In genomic region chr20:32474009-32474716, GRCh38 we compare ENCODE assay signal across 10 cellular contexts.
DNase-seq lines count a peak whose midpoint lies in the region; TF ChIP-seq lines count a peak whose summit lies in the region.
"Had no signal": no experiment of that assay in that cellular context is flagged by ENCODE, and none has a peak within 500 bp of the region (broad histone marks: within the 10 kb centered on the region; RNA-seq: fewer than 3 reads in every experiment).

No MANE protein-coding gene starts in this region.

- WGBS in ectodermal cell, 2 experiments = 91% methylated on average over 18 of the region's 18 CpGs
- 92% methylated on average over 16 to 17 of the region's 18 CpGs for WGBS in mesodermal cell (ENCODE audit: insufficient coverage in 2 of 2), 2 experiments

- H3K27ac Mint-ChIP-seq in CD14-positive monocyte = no peak overlapping the region
- H3K27ac Mint-ChIP-seq in activated T-helper 2 cell treated with anti-CD3 and anti-CD28 coated beads, Interferon-gamma antibody, Interleukin-2, Interleukin-4, amounts not matched to agents 10 μg/mL and 5 μg/mL and 100 μg/mL, durations not matched to agents 14 hours and 24 hours and 36 hours = no peak overlapping the region
- H3K27ac Mint-ChIP-seq: IgD-negative memory B cell had no signal

- H3K9me3 ChIP-seq in HUES48 (ENCODE audit: control insufficient read depth, insufficient read depth, low read length) (no peaks in the 10 kb centered on the region), ectodermal cell (ENCODE audit: control insufficient read depth, low read length) (no peaks in the 10 kb centered on the region), mesodermal cell (ENCODE audit: control insufficient read depth, low read length) (no peaks in the 10 kb centered on the region)

- H3K36me3 Mint-ChIP-seq in CD14-positive monocyte = peaks cover 4 to 22% of the 10 kb centered on the region in 2 donors
- H3K36me3 Mint-ChIP-seq in activated T-helper 2 cell treated with anti-CD3 and anti-CD28 coated beads, Interferon-gamma antibody, Interleukin-2, Interleukin-4, amounts not matched to agents 10 μg/mL and 5 μg/mL and 100 μg/mL, durations not matched to agents 14 hours and 24 hours and 36 hours (ENCODE audit: low read depth) = no peaks in the 10 kb centered on the region

- H3K4me1 Mint-ChIP-seq in CD14-positive monocyte = peaks cover 65% of the 10 kb centered on the region
- peaks cover 2% of the 10 kb centered on the region for H3K4me1 Mint-ChIP-seq in activated T-helper 2 cell treated with anti-CD3 and anti-CD28 coated beads, Interferon-gamma antibody, Interleukin-2, Interleukin-4, amounts not matched to agents 10 μg/mL and 5 μg/mL and 100 μg/mL, durations not matched to agents 14 hours and 24 hours and 36 hours (ENCODE audit: low read depth)

- no peak overlapping the region for H3K4me3 ChIP-seq in HUES48 (ENCODE audit: low read depth, low read length)
- H3K4me3 ChIP-seq in ectodermal cell (ENCODE audit: insufficient read depth, low read depth, low read length) = peak overlapping the region; percentile 10
- no peak overlapping the region for H3K4me3 ChIP-seq in mesodermal cell (ENCODE audit: extremely low read depth, insufficient read depth, low read length, poor library complexity, severe bottlenecking)

- intact Hi-C loops in CD14-positive monocyte (cut with micrococcal nuclease) = no loop called here
- intact Hi-C loops in activated T-helper 2 cell treated with anti-CD3 and anti-CD28 coated beads, Interferon-gamma antibody, Interleukin-2, Interleukin-4, amounts not matched to agents 10 μg/mL and 5 μg/mL and 100 μg/mL, durations not matched to agents 14 hours and 24 hours and 36 hours (cut with micrococcal nuclease) = no loop called here

- H3K36me3 ChIP-seq in HUES48 (ENCODE audit: control insufficient read depth, insufficient read depth, low read length) = peaks cover 17% of the 10 kb centered on the region
- H3K36me3 ChIP-seq in ectodermal cell (ENCODE audit: control insufficient read depth, insufficient read depth, low read length) = peaks cover 8% of the 10 kb centered on the region
- H3K36me3 ChIP-seq in mesodermal cell (ENCODE audit: control insufficient read depth, insufficient read depth, low read length) = peaks cover 48% of the 10 kb centered on the region

- peaks cover 0 to 4% (median 0%) of the 10 kb centered on the region in 7 donors for H3K9me3 Mint-ChIP-seq in CD14-positive monocyte
- no peaks in the 10 kb centered on the region for H3K9me3 Mint-ChIP-seq in activated T-helper 2 cell treated with anti-CD3 and anti-CD28 coated beads, Interferon-gamma antibody, Interleukin-2, Interleukin-4, amounts not matched to agents 10 μg/mL and 5 μg/mL and 100 μg/mL, durations not matched to agents 14 hours and 24 hours and 36 hours
- H3K9me3 Mint-ChIP-seq: IgD-negative memory B cell had no signal

- H3K4me1 ChIP-seq in HUES48 (ENCODE audit: control insufficient read depth, insufficient read depth, low read length) (peaks cover 45% of the 10 kb centered on the region), ectodermal cell (ENCODE audit: control insufficient read depth, insufficient read depth, low read length) (peaks cover 64% of the 10 kb centered on the region), mesodermal cell (ENCODE audit: control insufficient read depth, insufficient read depth, low read length, poor library complexity, severe bottlenecking) (peaks cover 69% of the 10 kb centered on the region)

- H3K4me3 Mint-ChIP-seq in CD14-positive monocyte = no peak overlapping the region
- no peak overlapping the region for H3K4me3 Mint-ChIP-seq in activated T-helper 2 cell treated with anti-CD3 and anti-CD28 coated beads, Interferon-gamma antibody, Interleukin-2, Interleukin-4, amounts not matched to agents 10 μg/mL and 5 μg/mL and 100 μg/mL, durations not matched to agents 14 hours and 24 hours and 36 hours (ENCODE audit: low read depth)

- peaks cover 0 to 7% (median 1%) of the 10 kb centered on the region in 3 donors for H3K27me3 Mint-ChIP-seq in CD14-positive monocyte (ENCODE audit: low read depth in 3 of 3)
- no peaks in the 10 kb centered on the region for H3K27me3 Mint-ChIP-seq in activated T-helper 2 cell treated with anti-CD3 and anti-CD28 coated beads, Interferon-gamma antibody, Interleukin-2, Interleukin-4, amounts not matched to agents 10 μg/mL and 5 μg/mL and 100 μg/mL, durations not matched to agents 14 hours and 24 hours and 36 hours (ENCODE audit: low read depth)

- H3K27ac ChIP-seq in HUES48 (ENCODE audit: low read depth, low read length) = peak overlapping the region; percentile 83
- H3K27ac ChIP-seq in ectodermal cell (ENCODE audit: insufficient read depth, low read depth, low read length, poor library complexity, severe bottlenecking) = peak overlapping the region; percentile 87
- peak overlapping the region; percentile 97 for H3K27ac ChIP-seq in mesodermal cell (ENCODE audit: low read depth, low read length, severe bottlenecking)
- H3K27ac ChIP-seq in substantia nigra (ENCODE audit: low read depth, low read length, poor library complexity, severe bottlenecking) = peak overlapping the region; percentile 86

- no peaks in the 10 kb centered on the region for H3K27me3 ChIP-seq in HUES48 (ENCODE audit: control insufficient read depth, insufficient read depth, low read length)
- no peaks in the 10 kb centered on the region for H3K27me3 ChIP-seq in ectodermal cell (ENCODE audit: control insufficient read depth, insufficient read depth, low read length, poor library complexity, severe bottlenecking)

- DNase-seq in substantia nigra (lab: John Stamatoyannopoulos, UW) (peak in 10 of 49 donors; percentile 24 to 54 (median 34)), CD14-positive monocyte (ENCODE audit: low spot score) (no peak)
- no peak for DNase-seq in stimulated activated CD8-positive, alpha-beta memory T cell treated with anti-CD3 and anti-CD28 coated beads, Interleukin-4, amount 100 ng/mL, for 48 hours
- no peak for DNase-seq in activated CD4-positive, alpha-beta T cell treated with anti-CD3 and anti-CD28 coated beads, Interleukin-2, amount 50 U/mL, for 4 hours
- DNase-seq in activated T-helper 2 cell treated with anti-CD3 and anti-CD28 coated beads, Interferon-gamma antibody, Interleukin-2, Interleukin-4, amounts not matched to agents 10 μg/mL and 5 μg/mL and 100 μg/mL, durations not matched to agents 14 hours and 24 hours and 36 hours (ENCODE audit: low spot score) = no peak
- DNase-seq: NK-92 treated with Interleukin-12 subunit alpha and Interleukin-12 subunit beta, amount 100 ng/mL, for 24 hours had no signal

- H3K9ac ChIP-seq in HUES48 (ENCODE audit: low read depth, low read length) = no peak overlapping the region

- no peak for TF ChIP-seq CTCF in CD14-positive monocyte (IDR thresholded peaks at IDR 0.05)
